ENCODE assay signal across 8 cellular contexts in the genomic region with DNA sequence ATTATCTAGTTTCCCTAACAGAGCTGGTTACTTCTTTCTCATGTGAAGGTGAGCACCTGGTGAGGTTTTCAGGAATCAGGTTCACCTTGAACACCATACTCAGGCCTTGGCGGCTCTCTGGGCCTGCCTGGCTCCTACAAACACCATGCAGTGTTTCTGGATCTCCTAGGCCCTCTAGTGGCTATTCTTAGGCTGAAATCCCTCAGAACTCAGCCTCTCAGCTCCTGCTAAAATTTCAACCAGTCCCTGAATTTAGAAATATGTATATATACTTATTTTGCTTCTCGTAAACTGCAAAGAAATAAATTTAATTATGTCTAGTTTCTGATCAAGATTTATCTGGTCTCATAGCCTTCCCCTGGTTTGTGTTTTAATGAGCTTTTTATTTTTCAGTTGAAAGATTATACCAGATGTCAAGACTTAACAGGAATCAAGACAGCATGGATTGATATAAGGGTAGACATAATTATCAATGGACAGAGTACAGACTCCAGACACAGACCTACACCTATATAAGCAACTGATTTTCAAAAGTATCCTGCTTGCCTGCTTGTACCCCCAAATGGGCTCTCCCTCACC. TPM values are rescaled to one million over a fixed set of nuclear protein-coding genes. Genes with fewer than 3 reads are reported as not detected.
DNase-seq lines count a peak whose midpoint lies in the region; ATAC-seq, FAIRE-seq and TF ChIP-seq lines count a peak whose summit lies in the region.

No MANE protein-coding gene starts in this region.

- no peaks in the 10 kb centered on the region for H3K9me3 ChIP-seq in OCI-LY1 (ENCODE audit: low read length)
- H3K9me3 ChIP-seq in kidney (ENCODE audit: control insufficient read depth in 1 of 2, low read length in 2 of 2), result no peaks in the 10 kb centered on the region

- H3K4me1 Mint-ChIP-seq in stimulated activated memory B cell treated with anti-CD40 and anti-IgM and Interleukin-4, amounts not matched to agents 10 μg/mL and 1 μg/mL and 100 μg/mL, for 72 hours, result no peaks in the 10 kb centered on the region

- no peaks in the 10 kb centered on the region for H3K9me2 ChIP-seq in OCI-LY1 (ENCODE audit: low read depth, low read length)

- no peak overlapping the region for H3K4me3 Mint-ChIP-seq in stimulated activated memory B cell treated with anti-CD40 and anti-IgM and Interleukin-4, amounts not matched to agents 10 μg/mL and 1 μg/mL and 100 μg/mL, for 72 hours

- no peak overlapping the region for H2AFZ ChIP-seq in OCI-LY1 (ENCODE audit: low read length)

- H3K36me3 ChIP-seq in OCI-LY1 (ENCODE audit: insufficient read depth, low read length) (no peaks in the 10 kb centered on the region), kidney (ENCODE audit: control insufficient read depth in 1 of 2, insufficient read depth in 2 of 2, low read length in 2 of 2) (no peaks in the 10 kb centered on the region)

- no peaks in the 10 kb centered on the region for H3K36me3 Mint-ChIP-seq in stimulated activated memory B cell treated with anti-CD40 and anti-IgM and Interleukin-4, amounts not matched to agents 10 μg/mL and 1 μg/mL and 100 μg/mL, for 72 hours

- no peak overlapping the region for H3K27ac Mint-ChIP-seq in stimulated activated memory B cell treated with anti-CD40 and anti-IgM and Interleukin-4, amounts not matched to agents 10 μg/mL and 1 μg/mL and 100 μg/mL, for 72 hours

- H3K27me3 ChIP-seq in OCI-LY1 (ENCODE audit: insufficient read depth, low read length), result no peaks in the 10 kb centered on the region

- H3K27ac ChIP-seq in OCI-LY1 (ENCODE audit: low read depth, low read length, poor library complexity, severe bottlenecking) (no peak overlapping the region), kidney (ENCODE audit: low read depth in 2 of 2, low read length in 2 of 2) (no peak overlapping the region)

- H3K9ac ChIP-seq in OCI-LY1 (ENCODE audit: low read length) (no peak overlapping the region), kidney (ENCODE audit: low read length in 2 of 2) (no peak overlapping the region)

- intact Hi-C loops in kidney (cut with DNase I), result loop anchor here (10.0 kb wide), 1 partner anchor 116 kb away; no protein-coding TSS in a partner anchor

- no peaks in the 10 kb centered on the region for H3K9me3 Mint-ChIP-seq in stimulated activated memory B cell treated with anti-CD40 and anti-IgM and Interleukin-4, amounts not matched to agents 10 μg/mL and 1 μg/mL and 100 μg/mL, for 72 hours

- DNase-seq in Caki2 (ENCODE audit: low read depth), result peak; percentile 35
- DNase-seq in GM19239 (ENCODE audit: insufficient read length, low spot score), result peak; percentile 8
- peak; percentile 27 for DNase-seq in HuH-7.5 (ENCODE audit: low spot score)
- peak; percentile 21 to 76 for DNase-seq in T47D (ENCODE audit: low read depth in 1 of 2, low spot score in 1 of 2)
- no peak for DNase-seq in kidney

- peak; percentile 77 for ATAC-seq in stimulated activated memory B cell treated with anti-CD40 and anti-IgM and Interleukin-4, amounts not matched to agents 10 μg/mL and 1 μg/mL and 100 μg/mL, for 72 hours
- no peak for ATAC-seq in HG03571 (IDR thresholded peaks at IDR 0.05; ENCODE audit: unreplicated experiment)

- peaks cover 16% of the 10 kb centered on the region for H3K27me3 Mint-ChIP-seq in stimulated activated memory B cell treated with anti-CD40 and anti-IgM and Interleukin-4, amounts not matched to agents 10 μg/mL and 1 μg/mL and 100 μg/mL, for 72 hours

- H3K79me2 ChIP-seq in OCI-LY1 (ENCODE audit: insufficient read depth, low read length), result no peaks in the 10 kb centered on the region

- H3K4me1 ChIP-seq in OCI-LY1 (ENCODE audit: insufficient read depth, low read length, severe bottlenecking) (no peaks in the 10 kb centered on the region), kidney (ENCODE audit: control insufficient read depth in 1 of 2, insufficient read depth in 1 of 2, low read depth in 1 of 2, low read length in 2 of 2) (no peaks in the 10 kb centered on the region)

- H3K4me2 ChIP-seq in OCI-LY1 (ENCODE audit: low read length), result no peak overlapping the region

- FAIRE-seq in GM19239 (lab: Jason Lieb, UNC) (no peak), kidney (lab: Jason Lieb, UNC) (peak; percentile 35)

- in situ Hi-C loops in Caki2 (cut with HindIII; ENCODE audit: low pct_unique_long_range_greater_than_20kb, low sequenced_read_pairs) (no loop called here), T47D (cut with HindIII; ENCODE audit: low pct_unique_long_range_greater_than_20kb, low sequenced_read_pairs) (no loop called here)

- no peaks in the 10 kb centered on the region for H4K20me1 ChIP-seq in OCI-LY1 (ENCODE audit: insufficient read depth, low read length)

- H3K4me3 ChIP-seq in OCI-LY1 (ENCODE audit: low read depth, low read length, poor library complexity, severe bottlenecking), result no peak overlapping the region
- no peak overlapping the region for H3K4me3 ChIP-seq in kidney (ENCODE audit: low read length in 2 of 2)

- peak; percentile 60; the same call in 1 of the 2 replicates for TF ChIP-seq CTCF in OCI-LY1 (IDR thresholded peaks at IDR 0.05; ENCODE audit: low read length)
- TF ChIP-seq CTCF in kidney (IDR thresholded peaks at IDR 0.05; ENCODE audit: borderline replicate concordance, extremely low read depth, insufficient read depth), result peak; percentile 62

- H3F3A ChIP-seq in OCI-LY1 (ENCODE audit: insufficient read depth, low read length), result no peaks in the 10 kb centered on the region

RNA-seq across cellular contexts. Expression of a gene that starts 55.9 kb away (rescaled TPM):
- 3.7 and 7.1 TPM in 2 replicates for total RNA-seq in Caki2 (2014; rRNA removed; shearing (Covaris generic); ENCODE audit: low replicate concordance)
- total RNA-seq in kidney, result 6.6 TPM
- 1.9 TPM for polyA plus RNA-seq in kidney (ENCODE audit: insufficient read depth, low read depth, low replicate concordance)
